In the genomic region with DNA sequence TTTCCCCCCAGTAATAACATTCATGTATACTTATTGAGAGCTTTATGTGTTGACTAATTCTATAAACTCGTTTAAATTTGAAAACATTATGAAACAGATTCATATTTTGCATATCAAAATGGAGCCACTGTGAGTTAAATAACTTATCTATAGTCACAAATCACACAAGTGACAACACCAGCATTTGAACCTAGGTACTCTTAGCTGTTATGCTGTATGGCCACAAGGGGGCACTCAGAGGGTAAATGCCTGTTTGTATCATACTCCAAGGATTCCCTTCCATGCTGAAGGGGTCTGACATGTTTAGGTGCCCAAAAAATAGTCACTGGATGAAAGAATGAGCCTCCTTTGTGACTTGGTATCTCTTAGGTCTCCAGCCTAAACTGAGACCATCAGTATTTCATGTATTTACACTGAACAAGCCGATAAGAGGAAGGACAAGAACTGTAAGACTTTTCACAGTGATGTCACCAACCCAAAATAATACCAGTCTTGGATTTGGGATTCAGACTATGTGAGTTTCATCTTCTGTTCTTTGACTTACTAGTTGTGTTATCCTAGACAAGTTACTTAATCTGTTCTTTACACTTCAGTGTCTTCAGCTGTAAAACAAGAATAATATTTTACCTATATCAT, we compare ENCODE assay signal across 1 cellular context.
A peak's percentile ranks its signal among the peaks of the same experiment; 100 is the strongest.
TF ChIP-seq lines count a peak whose summit lies in the region.

No MANE protein-coding gene starts in this region.

TF ChIP-seq in GM12878, 131 proteins besides CTCF, POLR2A, EP300 and RAD21:
- TF ChIP-seq MXI1 (IDR thresholded peaks at IDR 0.05; ENCODE audit: low read depth, low read length) (no peak), SMC3 (IDR thresholded peaks at IDR 0.05; ENCODE audit: borderline replicate concordance, low read length) (peak; percentile 93), YY1 (IDR thresholded peaks at IDR 0.05; ENCODE audit: low read depth, low read length) (peak; percentile 46; the same call in 1 of the 2 replicates)
- TF ChIP-seq, protein P1, sequence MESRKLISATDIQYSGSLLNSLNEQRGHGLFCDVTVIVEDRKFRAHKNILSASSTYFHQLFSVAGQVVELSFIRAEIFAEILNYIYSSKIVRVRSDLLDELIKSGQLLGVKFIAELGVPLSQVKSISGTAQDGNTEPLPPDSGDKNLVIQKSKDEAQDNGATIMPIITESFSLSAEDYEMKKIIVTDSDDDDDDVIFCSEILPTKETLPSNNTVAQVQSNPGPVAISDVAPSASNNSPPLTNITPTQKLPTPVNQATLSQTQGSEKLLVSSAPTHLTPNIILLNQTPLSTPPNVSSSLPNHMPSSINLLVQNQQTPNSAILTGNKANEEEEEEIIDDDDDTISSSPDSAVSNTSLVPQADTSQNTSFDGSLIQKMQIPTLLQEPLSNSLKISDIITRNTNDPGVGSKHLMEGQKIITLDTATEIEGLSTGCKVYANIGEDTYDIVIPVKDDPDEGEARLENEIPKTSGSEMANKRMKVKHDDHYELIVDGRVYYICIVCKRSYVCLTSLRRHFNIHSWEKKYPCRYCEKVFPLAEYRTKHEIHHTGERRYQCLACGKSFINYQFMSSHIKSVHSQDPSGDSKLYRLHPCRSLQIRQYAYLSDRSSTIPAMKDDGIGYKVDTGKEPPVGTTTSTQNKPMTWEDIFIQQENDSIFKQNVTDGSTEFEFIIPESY (IDR thresholded peaks at IDR 0.05), result no peak
